ENCODE assay signal across 7 cellular contexts in genomic region chr19:2086695-2087620, GRCh38. TPM values are rescaled to one million over a fixed set of nuclear protein-coding genes. Genes with fewer than 3 reads are reported as not detected.
A peak's percentile ranks its signal among the peaks of the same experiment; 100 is the strongest.
DNase-seq lines count a peak whose midpoint lies in the region; FAIRE-seq and TF ChIP-seq lines count a peak whose summit lies in the region.
"Not testable (repeated sequence)": the region's sequence is repeated elsewhere in the genome, so short reads cannot be mapped to it uniquely, and the experiment has no call there.

No MANE protein-coding gene starts in this region.

- H3K9me3 Mint-ChIP-seq in activated CD4-positive, alpha-beta memory T cell treated with anti-CD3 and anti-CD28 coated beads for 36 hours, result not testable (repeated sequence)

- TF ChIP-seq CTCF in OCI-LY7 (conservative IDR thresholded peaks at IDR 0.05; ENCODE audit: low read length); bronchial epithelial cell (IDR thresholded peaks at IDR 0.05; ENCODE audit: insufficient read depth, low read length, severe bottlenecking); hepatocyte (IDR thresholded peaks at IDR 0.05; ENCODE audit: poor library complexity); osteoblast (IDR thresholded peaks at IDR 0.05; ENCODE audit: extremely low read depth, low read depth, low read length): not testable (repeated sequence)

- H3K79me2 ChIP-seq in OCI-LY7 (ENCODE audit: insufficient read depth, low read depth, low read length), result peaks cover 32% of the 10 kb centered on the region
- H3K79me2 ChIP-seq in hepatocyte, result peaks cover 35% of the 10 kb centered on the region
- H3K79me2 ChIP-seq in osteoblast (ENCODE audit: insufficient read depth, low read length), result peaks cover 51% of the 10 kb centered on the region

- peak overlapping the region; percentile 51 for H3K4me3 ChIP-seq in OCI-LY7 (ENCODE audit: low read depth, low read length, poor library complexity, severe bottlenecking)
- not testable (repeated sequence) for H3K4me3 ChIP-seq in bronchial epithelial cell (ENCODE audit: low read depth, low read length); hepatocyte; osteoblast (ENCODE audit: insufficient read depth, low read length)

- not testable (repeated sequence) for H3K27me3 Mint-ChIP-seq in activated CD4-positive, alpha-beta memory T cell treated with anti-CD3 and anti-CD28 coated beads for 36 hours

- H4K20me1 ChIP-seq in OCI-LY7 (ENCODE audit: insufficient read depth, low read length); hepatocyte (ENCODE audit: insufficient read depth, poor library complexity, severe bottlenecking): not testable (repeated sequence)
- H4K20me1 ChIP-seq in osteoblast (ENCODE audit: insufficient read depth, low read length), result peaks cover 20% of the 10 kb centered on the region

- H3K27ac Mint-ChIP-seq in activated CD4-positive, alpha-beta memory T cell treated with anti-CD3 and anti-CD28 coated beads for 36 hours, result peak overlapping the region; percentile 93

- intact Hi-C loops in OCI-LY7 (cut with micrococcal nuclease; ENCODE audit: unreplicated experiment), result loop anchor here (2.0 to 10.0 kb wide), 3 partner anchors 36 to 420 kb away; partner anchors contain the start of genes ADAT3, MKNK2 and SCAMP4
- intact Hi-C loops in activated CD4-positive, alpha-beta memory T cell treated with anti-CD3 and anti-CD28 coated beads for 36 hours (cut with micrococcal nuclease), result not testable (repeated sequence)

- H3K36me3 ChIP-seq in OCI-LY7 (ENCODE audit: insufficient read depth, low read length) (peaks cover 17% of the 10 kb centered on the region), bronchial epithelial cell (ENCODE audit: control insufficient read depth, insufficient read depth, low read length) (peaks cover 11% of the 10 kb centered on the region)
- H3K36me3 ChIP-seq in hepatocyte (replicated peaks; ENCODE audit: insufficient read depth, low read depth); osteoblast (ENCODE audit: insufficient read depth, low read length): not testable (repeated sequence)

- H2AFZ ChIP-seq in OCI-LY7 (ENCODE audit: low read length); hepatocyte; osteoblast (ENCODE audit: low read length): not testable (repeated sequence)

- BruUV-seq in OCI-LY7 (replicated peaks; lab: Mats Ljungman, UMichigan), result not testable (repeated sequence)

- H3K4me2 ChIP-seq in OCI-LY7 (ENCODE audit: low read length), result peak overlapping the region; percentile 98
- not testable (repeated sequence) for H3K4me2 ChIP-seq in hepatocyte; osteoblast (ENCODE audit: insufficient read depth, low read length)

- TF ChIP-seq POLR2A in GM12892 (IDR thresholded peaks at IDR 0.05; ENCODE audit: low read depth, low read length), result peak; percentile 46; the same call in 1 of the 2 replicates

- 77% methylated on average over 13 of the region's 13 CpGs for WGBS in hepatocyte (ENCODE audit: low lambda C conversion rate, missing lambda C conversion rate)

- not testable (repeated sequence) for DNase-seq in GM12892 (ENCODE audit: insufficient read length)
- DNase-seq in HK-2 (ENCODE audit: unreplicated experiment), result peak; percentile 82
- DNase-seq in OCI-LY7 (ENCODE audit: low spot score), result peak; percentile 91
- DNase-seq in activated CD4-positive, alpha-beta memory T cell treated with anti-CD3 and anti-CD28 coated beads for 36 hours, result peak; percentile 62
- DNase-seq in bronchial epithelial cell (ENCODE audit: low read depth), result peak; percentile 97
- DNase-seq in hepatocyte (ENCODE audit: low spot score), result peak; percentile 67
- DNase-seq in osteoblast (ENCODE audit: insufficient read length, low spot score, missing footprints), result peak; percentile 73

- H3K4me1 ChIP-seq in OCI-LY7 (ENCODE audit: insufficient read depth, low read length, poor library complexity, severe bottlenecking), result peaks cover 82% of the 10 kb centered on the region
- H3K4me1 ChIP-seq in hepatocyte (ENCODE audit: insufficient read depth), result not testable (repeated sequence)
- peaks cover 30% of the 10 kb centered on the region for H3K4me1 ChIP-seq in osteoblast (ENCODE audit: insufficient read depth, low read length)

- peaks cover 37% of the 10 kb centered on the region for H3K36me3 Mint-ChIP-seq in activated CD4-positive, alpha-beta memory T cell treated with anti-CD3 and anti-CD28 coated beads for 36 hours

- POLR2A ChIA-PET in OCI-LY7 (lab: Charles Lee), result interaction anchor here (0.9 kb wide), 1 partner anchor 35 kb away, joined by 3 read pairs; no protein-coding TSS in a partner anchor
- POLR2A ChIA-PET in activated CD4-positive, alpha-beta memory T cell treated with anti-CD3 and anti-CD28 coated beads for 36 hours (lab: Charles Lee), result interaction anchor here (0.8 to 2.0 kb wide), 5 partner anchors 9 to 37 kb away, joined by 3 to 6 read pairs (median 3); partner anchors contain the start of genes MKNK2 and MOB3A

- peak overlapping the region; percentile 57 for H3K4me3 Mint-ChIP-seq in activated CD4-positive, alpha-beta memory T cell treated with anti-CD3 and anti-CD28 coated beads for 36 hours

- H3K27ac ChIP-seq in OCI-LY7 (ENCODE audit: low read depth, low read length, poor library complexity, severe bottlenecking), result peak overlapping the region; percentile 94
- H3K27ac ChIP-seq in hepatocyte, result peak overlapping the region; percentile 49
- H3K27ac ChIP-seq in osteoblast (ENCODE audit: low read depth, low read length), result not testable (repeated sequence)

- H3K27me3 ChIP-seq in bronchial epithelial cell (ENCODE audit: control insufficient read depth, insufficient read depth, low read length); hepatocyte; osteoblast (ENCODE audit: insufficient read depth, low read length): not testable (repeated sequence)

- CTCF ChIA-PET in OCI-LY7 (lab: Charles Lee; ENCODE audit: unreplicated experiment), result interaction anchor here (0.6 kb wide), 3 partner anchors 30 to 145 kb away, joined by 3 read pairs; no protein-coding TSS in a partner anchor
- CTCF ChIA-PET in activated CD4-positive, alpha-beta memory T cell treated with anti-CD3 and anti-CD28 coated beads for 36 hours (lab: Charles Lee), result interaction anchor here (0.6 to 1.2 kb wide), 3 partner anchors 8 to 45 kb away, joined by 3 to 5 read pairs (median 4); partner anchors contain the start of gene IZUMO4

- H3K4me1 Mint-ChIP-seq in activated CD4-positive, alpha-beta memory T cell treated with anti-CD3 and anti-CD28 coated beads for 36 hours (ENCODE audit: low read depth), result peaks cover 57% of the 10 kb centered on the region

- not testable (repeated sequence) for H3K9me3 ChIP-seq in OCI-LY7 (ENCODE audit: low read length); hepatocyte (ENCODE audit: low read depth); osteoblast (ENCODE audit: low read depth, low read length)

- FAIRE-seq in GM12892 (lab: Jason Lieb, UNC), result peak; percentile 76
- FAIRE-seq in bronchial epithelial cell (lab: Jason Lieb, UNC), result not testable (repeated sequence)

- H3K9me2 ChIP-seq in OCI-LY7 (ENCODE audit: insufficient read depth, low read length); hepatocyte (replicated peaks; ENCODE audit: insufficient read depth): not testable (repeated sequence)

RNA-seq across cellular contexts. Expression of gene MOB3A, which starts 9.2 kb away (rescaled TPM):
- 113 TPM for polyA plus RNA-seq in GM12892 (2012; ENCODE audit: missing spikeins)
- 41.7 and 54.6 TPM in 2 replicates for total RNA-seq in OCI-LY7 (2014; rRNA removed; shearing (Covaris generic))
- total RNA-seq in OCI-LY7 (2022), result 87.5 and 111 TPM in 2 replicates
- total RNA-seq in activated CD4-positive, alpha-beta memory T cell treated with anti-CD3 and anti-CD28 coated beads for 36 hours, result 100 to 1,000 TPM; 117 to 122 TPM
- total RNA-seq in bronchial epithelial cell, result 15.8 and 19.5 TPM in 2 replicates
- total RNA-seq in hepatocyte, result 13.5 and 15.7 TPM in 2 replicates
- 25.1 and 27.7 TPM in 2 replicates for polyA plus RNA-seq in hepatocyte
- total RNA-seq in osteoblast, result 34.0 and 35.1 TPM in 2 replicates

RNA-seq across cellular contexts. Expression of gene IZUMO4, which starts 9.8 kb away (rescaled TPM):
- polyA plus RNA-seq in GM12892 (2012; ENCODE audit: missing spikeins), result 43.2 TPM
- total RNA-seq in OCI-LY7 (2014; rRNA removed; shearing (Covaris generic)), result 11.2 and 12.9 TPM in 2 replicates
- total RNA-seq in OCI-LY7 (2022) (6.1 and 7.3 TPM in 2 replicates), bronchial epithelial cell (3.7 and 5.9 TPM in 2 replicates), hepatocyte (0.44 and 1.4 TPM in 2 replicates), osteoblast (0.36 and 2.4 TPM in 2 replicates)
- 10 to 100 TPM; 14.2 to 16.4 TPM for total RNA-seq in activated CD4-positive, alpha-beta memory T cell treated with anti-CD3 and anti-CD28 coated beads for 36 hours
- polyA plus RNA-seq in hepatocyte, result 2.8 and 4.0 TPM in 2 replicates

RNA-seq across cellular contexts. Expression of gene MKNK2, which starts 35.9 kb away (rescaled TPM):
- 245 TPM for polyA plus RNA-seq in GM12892 (2012; ENCODE audit: missing spikeins)
- 97.0 and 115 TPM in 2 replicates for total RNA-seq in OCI-LY7 (2014; rRNA removed; shearing (Covaris generic))
- total RNA-seq in OCI-LY7 (2022) (200 and 225 TPM in 2 replicates), bronchial epithelial cell (251 and 1,002 TPM in 2 replicates), hepatocyte (90.4 and 98.2 TPM in 2 replicates), osteoblast (82.5 and 84.6 TPM in 2 replicates)
- total RNA-seq in activated CD4-positive, alpha-beta memory T cell treated with anti-CD3 and anti-CD28 coated beads for 36 hours, result 100 to 1,000 TPM; 143 to 157 TPM
- 126 and 136 TPM in 2 replicates for polyA plus RNA-seq in hepatocyte
